Comparison of ENCODE assay signal across 29 cellular contexts in genomic region chr17:17951524-17951923, GRCh38. TPM values are rescaled to one million over a fixed set of nuclear protein-coding genes. Genes with fewer than 3 reads are reported as not detected.
DNase-seq lines count a peak whose midpoint lies in the region; ATAC-seq and TF ChIP-seq lines count a peak whose summit lies in the region.
"Had no signal": no experiment of that assay in that cellular context is flagged by ENCODE, and none has a peak within 500 bp of the region (broad histone marks: within the 10 kb centered on the region; RNA-seq: fewer than 3 reads in every experiment).

No MANE protein-coding gene starts in this region.

- no peaks in the 10 kb centered on the region for H3K9me3 Mint-ChIP-seq in nephron
- H3K9me3 Mint-ChIP-seq: activated naive CD4-positive, alpha-beta T cell treated with anti-CD3 and anti-CD28 coated beads, Interleukin-2, amount 50 U/mL, for 24 hours; dendritic cell treated with granulocyte-macrophage colony-stimulating factor and Interleukin-4, amounts not matched to agents 40 ng/mL and 50 ng/mL, for 4 days; natural killer cell had no signal

- DNase-seq in Panc1 (ENCODE audit: low read depth, low spot score) (no peak), epithelial cell of prostate (ENCODE audit: low read depth, low spot score) (no peak), erythroblast (lab: John Stamatoyannopoulos, UW) (no peak)
- DNase-seq: BE2C; GDM1; heart right ventricle; Karpas-422; midbrain; MV-4-11; natural killer cell; NCI-H1694; NCI-H526; posterior cingulate gyrus; RPMI8226; stimulated activated CD4-positive, alpha-beta T cell treated with anti-CD3 and anti-CD28 coated beads, Interleukin-15, amount 100 ng/mL, for 24 hours; stimulated activated naive CD8-positive, alpha-beta T cell treated with anti-CD3 and anti-CD28 coated beads, Interleukin-15, amount 100 ng/mL, for 72 hours; T-helper 9 cell; tibial artery; WERI-Rb-1 had no signal

- peaks cover 69% of the 10 kb centered on the region for H3K79me2 ChIP-seq in ACC112 (ENCODE audit: control insufficient read depth, insufficient read depth, low read length, unreplicated experiment)

- peaks cover 22% of the 10 kb centered on the region for H3K36me3 Mint-ChIP-seq in nephron (ENCODE audit: low read depth)
- H3K36me3 Mint-ChIP-seq: natural killer cell had no signal

- H3K4me3 Mint-ChIP-seq in nephron: no peak overlapping the region
- H3K4me3 Mint-ChIP-seq: activated naive CD4-positive, alpha-beta T cell treated with anti-CD3 and anti-CD28 coated beads, Interleukin-2, amount 50 U/mL, for 24 hours; dendritic cell treated with granulocyte-macrophage colony-stimulating factor and Interleukin-4, amounts not matched to agents 40 ng/mL and 50 ng/mL, for 4 days; natural killer cell; stimulated activated naive CD8-positive, alpha-beta T cell treated with anti-CD3 and anti-CD28 coated beads, Interleukin-15, amount 100 ng/mL, for 72 hours had no signal

- TF ChIP-seq POLR2A in erythroblast (IDR thresholded peaks at IDR 0.05; ENCODE audit: low read length): no peak

- no peak overlapping the region for H2AFZ ChIP-seq in ACC112 (ENCODE audit: low read length, unreplicated experiment)

- H3K27me3 Mint-ChIP-seq in nephron (ENCODE audit: low read depth): no peaks in the 10 kb centered on the region
- H3K27me3 Mint-ChIP-seq: activated naive CD4-positive, alpha-beta T cell treated with anti-CD3 and anti-CD28 coated beads, Interleukin-2, amount 50 U/mL, for 24 hours; dendritic cell treated with granulocyte-macrophage colony-stimulating factor and Interleukin-4, amounts not matched to agents 40 ng/mL and 50 ng/mL, for 4 days; stimulated activated naive CD8-positive, alpha-beta T cell treated with anti-CD3 and anti-CD28 coated beads, Interleukin-15, amount 100 ng/mL, for 72 hours had no signal

- H3K36me3 ChIP-seq in ACC112 (ENCODE audit: insufficient read depth, low read length): no peaks in the 10 kb centered on the region
- H3K36me3 ChIP-seq in Panc1 (ENCODE audit: control insufficient read depth, insufficient read depth, low read length): no peaks in the 10 kb centered on the region
- H3K36me3 ChIP-seq: BE2C, tibial artery had no signal

- intact Hi-C loops in Panc1 (cut with micrococcal nuclease; ENCODE audit: unreplicated experiment): no loop called here

- in situ Hi-C loops in Panc1 (cut with HindIII; ENCODE audit: low pct_unique_long_range_greater_than_20kb, low sequenced_read_pairs): no loop called here

- H3K4me1 Mint-ChIP-seq in nephron: peaks cover 5% of the 10 kb centered on the region

- ATAC-seq in Panc1: no peak
- ATAC-seq in GM21825 (IDR thresholded peaks at IDR 0.05; ENCODE audit: unreplicated experiment): no peak
- no peak for ATAC-seq in GM19395 (IDR thresholded peaks at IDR 0.05; ENCODE audit: unreplicated experiment)
- no peak for ATAC-seq in HG02763 (IDR thresholded peaks at IDR 0.05; ENCODE audit: unreplicated experiment)
- ATAC-seq: heart right ventricle; left lobe of liver; natural killer cell; sciatic nerve; stimulated activated naive CD8-positive, alpha-beta T cell treated with anti-CD3 and anti-CD28 coated beads, Interleukin-15, amount 100 ng/mL, for 72 hours had no signal

- no peak overlapping the region for H3K4me3 ChIP-seq in ACC112 (ENCODE audit: low read depth, low read length)
- no peak overlapping the region for H3K4me3 ChIP-seq in Panc1 (ENCODE audit: low read depth in 2 of 2, low read length in 2 of 2)
- H3K4me3 ChIP-seq: heart right ventricle, tibial artery had no signal

- CTCF ChIA-PET in Panc1 (lab: Charles Lee): no interaction called here

- H3K4me1 ChIP-seq in ACC112 (ENCODE audit: control insufficient read depth, insufficient read depth, low read length, unreplicated experiment) (peaks cover 43% of the 10 kb centered on the region), Panc1 (ENCODE audit: control insufficient read depth, insufficient read depth, low read length) (peaks cover 45% of the 10 kb centered on the region)

- TF ChIP-seq CTCF in Panc1 (IDR thresholded peaks at IDR 0.05): no peak
- TF ChIP-seq CTCF in nephron (IDR thresholded peaks at IDR 0.05; ENCODE audit: unreplicated experiment in 3 of 3): no peak

- H3K27ac ChIP-seq in ACC112 (ENCODE audit: low read depth, low read length) (peak overlapping the region; percentile 42), Panc1 (ENCODE audit: low read length) (peak overlapping the region; percentile 34; the same call in 1 of the 2 replicates), epithelial cell of prostate (peak overlapping the region; percentile 56)
- H3K27ac ChIP-seq: heart right ventricle, tibial artery, WERI-Rb-1 had no signal

- no peaks in the 10 kb centered on the region for H3K9me3 ChIP-seq in Panc1 (ENCODE audit: control insufficient read depth, insufficient read depth, low read depth, low read length)
- H3K9me3 ChIP-seq: BE2C, heart right ventricle, tibial artery had no signal

- H3K27ac Mint-ChIP-seq in nephron: peak overlapping the region in 2 of 3 experiments; percentile 53 to 69
- H3K27ac Mint-ChIP-seq: activated naive CD4-positive, alpha-beta T cell treated with anti-CD3 and anti-CD28 coated beads, Interleukin-2, amount 50 U/mL, for 24 hours; dendritic cell treated with granulocyte-macrophage colony-stimulating factor and Interleukin-4, amounts not matched to agents 40 ng/mL and 50 ng/mL, for 4 days; natural killer cell had no signal

- no TSS peak for BruUV-seq in Panc1 (replicated peaks; lab: Mats Ljungman, UMichigan)

- POLR2A ChIA-PET in Panc1 (lab: Charles Lee): no interaction called here

- H3K27me3 ChIP-seq in ACC112 (ENCODE audit: insufficient read depth, low read length) (no peaks in the 10 kb centered on the region), Panc1 (ENCODE audit: control insufficient read depth, insufficient read depth, low read length) (no peaks in the 10 kb centered on the region)
- H3K27me3 ChIP-seq: BE2C, heart right ventricle, tibial artery had no signal

RNA-seq across cellular contexts. Expression of gene TOM1L2, which starts 20.7 kb away (rescaled TPM):
- 45.2 TPM for total RNA-seq in Panc1 (2021; ENCODE audit: unreplicated experiment)
- polyA plus RNA-seq in Panc1 (2012; ENCODE audit: insufficient read length): 39.0 TPM

RNA-seq across cellular contexts. Expression of gene DRC3, which starts 21.1 kb away (rescaled TPM):
- 3.6 TPM for total RNA-seq in Panc1 (2021; ENCODE audit: unreplicated experiment)
- polyA plus RNA-seq in Panc1 (2012; ENCODE audit: insufficient read length): 3.7 TPM
- total RNA-seq: H1 had no signal
